ENCODE assay signal across 8 cellular contexts in genomic region chr15:52679232-52680040, GRCh38. TPM values are rescaled to one million over a fixed set of nuclear protein-coding genes. Genes with fewer than 3 reads are reported as not detected.
DNase-seq lines count a peak whose midpoint lies in the region; ATAC-seq lines count a peak whose summit lies in the region.

TSS of gene ATOSA (minus strand) at chr15:52679388. CDS start at chr15:52678021, 1,367 bp downstream.

- peak; percentile 88 to 95 (median 92) for DNase-seq in CD8-positive, alpha-beta memory T cell
- DNase-seq in HS-27A (ENCODE audit: low read depth) (peak; percentile 58), NK-92 (lab: John Stamatoyannopoulos, UW; ENCODE audit: unreplicated experiment) (peak; percentile 49), medulla oblongata (ENCODE audit: extremely low spot score) (peak; percentile 97)
- peak; percentile 77 to 79 for DNase-seq in activated CD8-positive, alpha-beta memory T cell treated with anti-CD3 and anti-CD28 coated beads for 4 hours (ENCODE audit: low read depth in 2 of 2)
- peak; percentile 86 to 91 (median 88) for DNase-seq in effector memory CD4-positive, alpha-beta T cell
- peak; percentile 83 for DNase-seq in stimulated activated CD8-positive, alpha-beta memory T cell treated with anti-CD3 and anti-CD28 coated beads, Interleukin-12 subunit alpha, Interleukin-12 subunit beta, amount 100 ng/mL, for 1 hour (ENCODE audit: low read depth)

- CTCF ChIA-PET in CD8-positive, alpha-beta memory T cell (lab: Charles Lee) = interaction anchor here (0.8 to 2.9 kb wide), 7 partner anchors 9 to 422 kb away, joined by 3 to 18 read pairs (median 5); partner anchors contain the start of gene MYO5A

- H3K4me3 Mint-ChIP-seq in CD8-positive, alpha-beta memory T cell = peak within 1 kb of the TSS; percentile 92 to 100 (median 100)

- peak within 1 kb of the TSS; percentile 98 to 100 (median 100) for H3K27ac Mint-ChIP-seq in CD8-positive, alpha-beta memory T cell

- H3K36me3 ChIP-seq in CD8-positive, alpha-beta memory T cell (ENCODE audit: insufficient read depth, low read length) = no peaks in the 10 kb centered on the region
- peaks cover 9% of the 10 kb centered on the region for H3K36me3 ChIP-seq in effector memory CD4-positive, alpha-beta T cell (ENCODE audit: control insufficient read depth, insufficient read depth, low read length)

- peaks cover 0 to 6% of the 10 kb centered on the region in 2 donors for H3K27me3 Mint-ChIP-seq in CD8-positive, alpha-beta memory T cell

- H3K36me3 Mint-ChIP-seq in CD8-positive, alpha-beta memory T cell = peaks cover 5 to 41% (median 10%) of the 10 kb centered on the region in 3 donors

- no peaks in the 10 kb centered on the region for H3K9me3 Mint-ChIP-seq in CD8-positive, alpha-beta memory T cell

- H3K4me1 ChIP-seq in CD8-positive, alpha-beta memory T cell (ENCODE audit: insufficient read depth, low read length) = peaks cover 41% of the 10 kb centered on the region
- peaks cover 16% of the 10 kb centered on the region for H3K4me1 ChIP-seq in effector memory CD4-positive, alpha-beta T cell (ENCODE audit: control insufficient read depth, insufficient read depth, low read length, poor library complexity, severe bottlenecking)

- peak; percentile 56 for ATAC-seq in GM19467 (IDR thresholded peaks at IDR 0.05; ENCODE audit: unreplicated experiment)

- H3K27ac ChIP-seq in CD8-positive, alpha-beta memory T cell (ENCODE audit: low read depth, low read length) = peak within 1 kb of the TSS; percentile 90
- peak within 1 kb of the TSS; percentile 97 for H3K27ac ChIP-seq in effector memory CD4-positive, alpha-beta T cell (ENCODE audit: insufficient read depth, low read length, poor library complexity, severe bottlenecking)

- no peaks in the 10 kb centered on the region for H3K27me3 ChIP-seq in CD8-positive, alpha-beta memory T cell (ENCODE audit: insufficient read depth, low read length, poor library complexity, severe bottlenecking)
- no peaks in the 10 kb centered on the region for H3K27me3 ChIP-seq in effector memory CD4-positive, alpha-beta T cell (replicated peaks; ENCODE audit: control insufficient read depth, insufficient read depth, low read length, poor library complexity, severe bottlenecking)

- H3K4me3 ChIP-seq in CD8-positive, alpha-beta memory T cell (ENCODE audit: low read length) = peak within 1 kb of the TSS; percentile 87
- peak within 1 kb of the TSS; percentile 80 for H3K4me3 ChIP-seq in effector memory CD4-positive, alpha-beta T cell (ENCODE audit: insufficient read depth, low read depth, low read length, poor library complexity, severe bottlenecking)

- peaks cover 49 to 84% (median 72%) of the 10 kb centered on the region in 3 donors for H3K4me1 Mint-ChIP-seq in CD8-positive, alpha-beta memory T cell

- no peaks in the 10 kb centered on the region for H3K9me3 ChIP-seq in CD8-positive, alpha-beta memory T cell (ENCODE audit: low read length)
- H3K9me3 ChIP-seq in effector memory CD4-positive, alpha-beta T cell (ENCODE audit: control insufficient read depth, low read length) = no peaks in the 10 kb centered on the region

- POLR2A ChIA-PET in CD8-positive, alpha-beta memory T cell (lab: Charles Lee) = interaction anchor here (0.6 to 2.1 kb wide), 5 partner anchors 9 to 499 kb away, joined by 3 to 6 read pairs (median 3); no protein-coding TSS in a partner anchor

RNA-seq across cellular contexts. Expression of gene ATOSA, which starts in this region (rescaled TPM):
- total RNA-seq in CD8-positive, alpha-beta memory T cell = 10 to 100 TPM; 17.1 to 17.2 TPM
- 16.4 TPM for polyA plus RNA-seq in CD8-positive, alpha-beta memory T cell

Comparison
In these comparisons a context has a peak if more than half of its experiments do, and no peak if none do; other contexts are left out.
1. Peak in every context shown above with its lines: DNase-seq, ATAC-seq, H3K4me3 ChIP-seq and H3K27ac ChIP-seq.